Comparison of ENCODE assay signal across 15 cellular contexts in the genomic region with DNA sequence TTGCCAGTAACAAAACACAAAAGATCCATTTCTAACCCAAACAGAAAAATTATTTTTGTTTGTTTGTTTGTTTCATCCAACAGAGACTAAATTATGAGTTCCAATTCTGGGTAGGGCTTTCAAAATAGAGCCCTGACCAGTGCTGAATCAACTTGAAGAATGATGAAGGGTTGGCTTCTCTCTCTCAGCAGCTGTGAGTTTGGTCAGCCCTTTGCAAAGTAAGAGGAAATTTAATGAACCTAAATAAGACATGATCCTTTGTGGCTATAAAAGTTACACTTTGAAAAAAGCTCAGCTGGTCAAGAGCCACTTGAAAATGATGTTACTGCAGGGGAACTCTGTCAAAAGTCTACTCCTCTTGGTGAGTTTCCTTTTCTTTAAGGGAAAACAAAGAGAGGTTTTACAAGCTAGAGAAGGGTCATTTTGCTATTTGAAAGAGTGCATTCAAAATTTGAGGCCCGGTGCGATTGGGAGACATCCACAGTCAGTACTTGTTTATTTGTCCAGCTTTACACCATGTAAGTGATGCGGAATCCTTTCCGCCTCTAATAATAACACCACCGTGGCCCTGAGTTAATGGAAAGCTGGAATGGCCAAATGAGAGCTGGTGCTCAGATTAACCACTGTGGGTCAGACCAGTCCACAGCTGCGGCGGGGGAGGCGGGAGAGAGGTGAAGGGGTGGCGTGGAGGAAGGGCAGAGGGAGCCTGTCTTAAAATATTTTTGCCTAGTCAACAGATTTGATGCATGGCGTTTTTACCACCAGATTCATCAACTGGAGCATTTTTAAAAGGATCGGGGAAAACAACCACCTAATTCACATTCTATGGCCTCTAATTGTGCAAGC.
DNase-seq lines count a peak whose midpoint lies in the region; ATAC-seq and TF ChIP-seq lines count a peak whose summit lies in the region.
"Had no signal": no experiment of that assay in that cellular context is flagged by ENCODE, and none has a peak within 500 bp of the region (broad histone marks: within the 10 kb centered on the region; RNA-seq: fewer than 3 reads in every experiment).

No MANE protein-coding gene starts in this region.

- no peaks in the 10 kb centered on the region for H3K79me2 ChIP-seq in PC-9 (ENCODE audit: low read depth)

- no peak overlapping the region for H3K4me3 Mint-ChIP-seq in activated T-cell treated with anti-CD3 and anti-CD28 coated beads, Interleukin-2, amount 50 U/mL, for 4 hours
- H3K4me3 Mint-ChIP-seq in stimulated activated effector memory CD8-positive, alpha-beta T cell treated with anti-CD3 and anti-CD28 coated beads, Interleukin-12 subunit alpha, Interleukin-12 subunit beta, amount 100 ng/mL, for 72 hours: no peak overlapping the region
- H3K4me3 Mint-ChIP-seq: activated CD8-positive, alpha-beta memory T cell treated with anti-CD3 and anti-CD28 coated beads, Interleukin-2, amount 10 ng/mL, durations not matched to agents 7 days and 5 days; activated naive CD4-positive, alpha-beta T cell treated with anti-CD3 and anti-CD28 coated beads, Interleukin-2, amount 10 ng/mL, durations not matched to agents 7 days and 5 days; CD8-positive, alpha-beta memory T cell; effector memory CD8-positive, alpha-beta T cell had no signal

- H4K8ac ChIP-seq in IMR-90 (ENCODE audit: low read depth in 2 of 2, low read length in 2 of 2): no peak overlapping the region

- H3K9me2 ChIP-seq in PC-9 (ENCODE audit: insufficient read depth): no peaks in the 10 kb centered on the region

- H3F3A ChIP-seq in PC-9 (ENCODE audit: insufficient read depth, low read depth): no peaks in the 10 kb centered on the region

- H3K4me2 ChIP-seq in IMR-90 (ENCODE audit: low read depth, low read length) (no peak overlapping the region), PC-9 (no peak overlapping the region)

- H3K36me3 ChIP-seq in IMR-90 (ENCODE audit: control insufficient read depth, insufficient read depth, low read length) (no peaks in the 10 kb centered on the region), SJCRH30 (no peaks in the 10 kb centered on the region), iPS-18a (ENCODE audit: control insufficient read depth, low read depth, low read length) (no peaks in the 10 kb centered on the region), gastrocnemius medialis (no peaks in the 10 kb centered on the region), PC-9 (ENCODE audit: low read depth) (no peaks in the 10 kb centered on the region)
- H3K36me3 ChIP-seq: breast epithelium, thoracic aorta had no signal

- POLR2A ChIA-PET in IMR-90 (lab: Charles Lee; ENCODE audit: unreplicated experiment): no interaction called here
- POLR2A ChIA-PET in PC-9 (lab: Charles Lee; ENCODE audit: unreplicated experiment): no interaction called here

- H2BK20ac ChIP-seq in IMR-90 (ENCODE audit: low read depth, low read length): no peak overlapping the region

- no peak overlapping the region for H4K5ac ChIP-seq in IMR-90 (ENCODE audit: low read depth, low read length)

- no peak for TF ChIP-seq RAD21 in IMR-90 (IDR thresholded peaks at IDR 0.05; ENCODE audit: low read length)

- H3K4me3 ChIP-seq in IMR-90 (ENCODE audit: insufficient read depth, low read depth, low read length): no peak overlapping the region
- H3K4me3 ChIP-seq in SJCRH30: peak overlapping the region; percentile 53
- peak overlapping the region; percentile 2 for H3K4me3 ChIP-seq in iPS-18a (ENCODE audit: low read length)
- peak overlapping the region; percentile 5 to 44 (median 32) for H3K4me3 ChIP-seq in gastrocnemius medialis
- H3K4me3 ChIP-seq in PC-9: no peak overlapping the region
- H3K4me3 ChIP-seq: breast epithelium, thoracic aorta had no signal

- H3K36me3 Mint-ChIP-seq in activated T-cell treated with anti-CD3 and anti-CD28 coated beads, Interleukin-2, amount 50 U/mL, for 4 hours (ENCODE audit: insufficient read depth): no peaks in the 10 kb centered on the region
- H3K36me3 Mint-ChIP-seq in stimulated activated effector memory CD8-positive, alpha-beta T cell treated with anti-CD3 and anti-CD28 coated beads, Interleukin-12 subunit alpha, Interleukin-12 subunit beta, amount 100 ng/mL, for 72 hours: no peaks in the 10 kb centered on the region
- H3K36me3 Mint-ChIP-seq: activated CD8-positive, alpha-beta memory T cell treated with anti-CD3 and anti-CD28 coated beads, Interleukin-2, amount 10 ng/mL, durations not matched to agents 7 days and 5 days; activated naive CD4-positive, alpha-beta T cell treated with anti-CD3 and anti-CD28 coated beads, Interleukin-2, amount 10 ng/mL, durations not matched to agents 7 days and 5 days; CD8-positive, alpha-beta memory T cell had no signal

- no CpG with 5 or more reads among the region's 11 CpGs for WGBS in IMR-90 (ENCODE audit: extremely low coverage in 2 of 2, insufficient read length in 1 of 2), 2 experiments

- H3K14ac ChIP-seq in IMR-90 (replicated peaks; ENCODE audit: low read depth, low read length): no peak overlapping the region

- ATAC-seq in IMR-90 (ENCODE audit: low read depth) (no peak), gastrocnemius medialis (peak; percentile 87 to 88)
- no peak for ATAC-seq in activated T-cell treated with anti-CD3 and anti-CD28 coated beads, Interleukin-2, amount 50 U/mL, for 4 hours
- ATAC-seq in stimulated activated effector memory CD8-positive, alpha-beta T cell treated with anti-CD3 and anti-CD28 coated beads, Interleukin-12 subunit alpha, Interleukin-12 subunit beta, amount 100 ng/mL, for 72 hours: no peak
- ATAC-seq: activated CD8-positive, alpha-beta memory T cell treated with anti-CD3 and anti-CD28 coated beads, Interleukin-2, amount 10 ng/mL, durations not matched to agents 7 days and 5 days; effector memory CD8-positive, alpha-beta T cell; PC-3 had no signal

- H3K27me3 ChIP-seq in IMR-90 (ENCODE audit: control insufficient read depth, insufficient read depth, low read length) (peaks cover 12% of the 10 kb centered on the region), SJCRH30 (no peaks in the 10 kb centered on the region), iPS-18a (ENCODE audit: control insufficient read depth, insufficient read depth, low read length) (no peaks in the 10 kb centered on the region), gastrocnemius medialis (no peaks in the 10 kb centered on the region), PC-9 (ENCODE audit: insufficient read depth, low read depth) (peaks cover 44% of the 10 kb centered on the region)
- H3K27me3 ChIP-seq: breast epithelium had no signal

- H3K56ac ChIP-seq in IMR-90 (ENCODE audit: extremely low read depth, insufficient read depth, low read length): no peak overlapping the region

- TF ChIP-seq CTCF in IMR-90 (conservative IDR thresholded peaks at IDR 0.05; ENCODE audit: low read depth, low read length): no peak
- TF ChIP-seq CTCF in gastrocnemius medialis (IDR thresholded peaks at IDR 0.05 in 4 of 5, conservative IDR thresholded peaks at IDR 0.05 in 1 of 5): peak in 2 of 5 experiments; percentile 36 to 49
- TF ChIP-seq CTCF in PC-9 (conservative IDR thresholded peaks at IDR 0.05): no peak

- H3K9ac ChIP-seq in IMR-90 (ENCODE audit: low read depth, low read length) (no peak overlapping the region), iPS-18a (ENCODE audit: low read length) (no peak overlapping the region)

- H2BK120ac ChIP-seq in IMR-90 (ENCODE audit: low read depth, low read length): no peak overlapping the region

- H3K4me1 ChIP-seq in IMR-90 (ENCODE audit: control insufficient read depth, insufficient read depth, low read length): no peaks in the 10 kb centered on the region
- H3K4me1 ChIP-seq in SJCRH30: peaks cover 13% of the 10 kb centered on the region
- peaks cover 12% of the 10 kb centered on the region for H3K4me1 ChIP-seq in iPS-18a (ENCODE audit: control insufficient read depth, low read depth, low read length)
- peaks cover 16 to 31% of the 10 kb centered on the region in 2 donors for H3K4me1 ChIP-seq in gastrocnemius medialis
- H3K4me1 ChIP-seq in PC-9 (replicated peaks; ENCODE audit: insufficient read depth): no peaks in the 10 kb centered on the region
- H3K4me1 ChIP-seq: breast epithelium had no signal

- H3K18ac ChIP-seq in IMR-90 (ENCODE audit: low read depth, low read length): no peak overlapping the region

- H2AK5ac ChIP-seq in IMR-90 (ENCODE audit: low read depth, low read length): no peak overlapping the region

- in situ Hi-C loops in IMR-90 (cut with MboI; ENCODE audit: low sequenced_read_pairs): no loop called here
- in situ Hi-C loops in gastrocnemius medialis (cut with MboI; ENCODE audit: low sequenced_read_pairs in 4 of 4): loop anchor here in 1 of 4 donors (10.0 kb wide), 1 partner anchor 89 kb away; no protein-coding TSS in a partner anchor

- no peaks in the 10 kb centered on the region for H3K9me3 Mint-ChIP-seq in activated T-cell treated with anti-CD3 and anti-CD28 coated beads, Interleukin-2, amount 50 U/mL, for 4 hours
- H3K9me3 Mint-ChIP-seq in stimulated activated effector memory CD8-positive, alpha-beta T cell treated with anti-CD3 and anti-CD28 coated beads, Interleukin-12 subunit alpha, Interleukin-12 subunit beta, amount 100 ng/mL, for 72 hours: no peaks in the 10 kb centered on the region
- H3K9me3 Mint-ChIP-seq: activated naive CD4-positive, alpha-beta T cell treated with anti-CD3 and anti-CD28 coated beads, Interleukin-2, amount 10 ng/mL, durations not matched to agents 7 days and 5 days; CD8-positive, alpha-beta memory T cell; effector memory CD8-positive, alpha-beta T cell had no signal

- no peaks in the 10 kb centered on the region for H3K9me3 ChIP-seq in IMR-90 (ENCODE audit: control insufficient read depth, insufficient read depth, low read length)
- no peaks in the 10 kb centered on the region for H3K9me3 ChIP-seq in SJCRH30 (replicated peaks)
- H3K9me3 ChIP-seq in iPS-18a (ENCODE audit: control insufficient read depth, low read depth, low read length): no peaks in the 10 kb centered on the region
- no peaks in the 10 kb centered on the region for H3K9me3 ChIP-seq in gastrocnemius medialis
- H3K9me3 ChIP-seq in PC-9 (ENCODE audit: insufficient read depth, low read depth): no peaks in the 10 kb centered on the region; the same call in 1 of the 2 replicates
- H3K9me3 ChIP-seq: breast epithelium, thoracic aorta had no signal

- no peak overlapping the region for H3K27ac ChIP-seq in IMR-90 (ENCODE audit: insufficient read depth, low read length)
- H3K27ac ChIP-seq in SJCRH30: peak overlapping the region; percentile 72
- H3K27ac ChIP-seq in iPS-18a (ENCODE audit: low read length): no peak overlapping the region
- peak overlapping the region; percentile 78 to 89 (median 82) for H3K27ac ChIP-seq in gastrocnemius medialis
- no peak overlapping the region for H3K27ac ChIP-seq in PC-9
- H3K27ac ChIP-seq: breast epithelium, thoracic aorta had no signal

- H3K9me1 ChIP-seq in IMR-90 (ENCODE audit: insufficient read depth, low read length): no peaks in the 10 kb centered on the region

- H3K27ac Mint-ChIP-seq in stimulated activated effector memory CD8-positive, alpha-beta T cell treated with anti-CD3 and anti-CD28 coated beads, Interleukin-12 subunit alpha, Interleukin-12 subunit beta, amount 100 ng/mL, for 72 hours: no peak overlapping the region
- H3K27ac Mint-ChIP-seq: activated CD8-positive, alpha-beta memory T cell treated with anti-CD3 and anti-CD28 coated beads, Interleukin-2, amount 10 ng/mL, durations not matched to agents 7 days and 5 days; activated naive CD4-positive, alpha-beta T cell treated with anti-CD3 and anti-CD28 coated beads, Interleukin-2, amount 10 ng/mL, durations not matched to agents 7 days and 5 days; CD8-positive, alpha-beta memory T cell; effector memory CD8-positive, alpha-beta T cell had no signal

- no peak overlapping the region for H3K23ac ChIP-seq in IMR-90 (ENCODE audit: low read depth, low read length)

- H2AFZ ChIP-seq in IMR-90 (replicated peaks; ENCODE audit: low read length, poor library complexity) (no peak overlapping the region), PC-9 (no peak overlapping the region)

- peaks cover 10% of the 10 kb centered on the region for H3K27me3 Mint-ChIP-seq in activated T-cell treated with anti-CD3 and anti-CD28 coated beads, Interleukin-2, amount 50 U/mL, for 4 hours (ENCODE audit: low read depth)

- intact Hi-C loops in IMR-90 (cut with micrococcal nuclease) (no loop called here), gastrocnemius medialis (cut with DNase I; ENCODE audit: low total_unique reads) (loop anchor here (1.0 to 5.0 kb wide), 3 partner anchors 87 to 403 kb away; a partner anchor contains a TSS), PC-9 (cut with micrococcal nuclease; ENCODE audit: unreplicated experiment) (no loop called here)

- no peak overlapping the region for H2AK9ac ChIP-seq in IMR-90 (replicated peaks; ENCODE audit: low read depth, low read length, poor library complexity)

- H3K79me1 ChIP-seq in IMR-90 (ENCODE audit: low read depth in 1 of 2, low read length in 2 of 2): no peaks in the 10 kb centered on the region

- DNase-seq in IMR-90 (no peak), SJCRH30 (peak; percentile 92), gastrocnemius medialis (peak; percentile 87), PC-9 (no peak)
- no peak for DNase-seq in activated T-cell treated with anti-CD3 and anti-CD28 coated beads, Interleukin-2, amount 50 U/mL, for 4 hours
- no peak for DNase-seq in stimulated activated effector memory CD8-positive, alpha-beta T cell treated with anti-CD3 and anti-CD28 coated beads, Interleukin-12 subunit alpha, Interleukin-12 subunit beta, amount 100 ng/mL, for 72 hours (ENCODE audit: low spot score in 2 of 2)
- DNase-seq: activated CD8-positive, alpha-beta memory T cell treated with anti-CD3 and anti-CD28 coated beads, Interleukin-2, amount 10 ng/mL, durations not matched to agents 7 days and 5 days; activated naive CD4-positive, alpha-beta T cell treated with anti-CD3 and anti-CD28 coated beads, Interleukin-2, amount 10 ng/mL, durations not matched to agents 7 days and 5 days; CD8-positive, alpha-beta memory T cell; effector memory CD8-positive, alpha-beta T cell; foreskin fibroblast; PC-3 had no signal

- no peak overlapping the region for H2BK5ac ChIP-seq in IMR-90 (ENCODE audit: low read depth, low read length, poor library complexity, severe bottlenecking)

- CTCF ChIA-PET in IMR-90 (lab: Yijun Ruan, JAX): no interaction called here
- CTCF ChIA-PET in PC-9 (lab: Charles Lee): no interaction called here

- H4K20me1 ChIP-seq in IMR-90 (ENCODE audit: insufficient read depth, low read length) (no peaks in the 10 kb centered on the region), PC-9 (ENCODE audit: insufficient read depth) (no peaks in the 10 kb centered on the region)

- no TSS peak for BruUV-seq in IMR-90 (replicated peaks; lab: Mats Ljungman, UMichigan)
- BruUV-seq in PC-9 (replicated peaks; lab: Mats Ljungman, UMichigan): no TSS peak

- H3K4me1 Mint-ChIP-seq in activated T-cell treated with anti-CD3 and anti-CD28 coated beads, Interleukin-2, amount 50 U/mL, for 4 hours (ENCODE audit: low read depth): no peaks in the 10 kb centered on the region
- H3K4me1 Mint-ChIP-seq in stimulated activated effector memory CD8-positive, alpha-beta T cell treated with anti-CD3 and anti-CD28 coated beads, Interleukin-12 subunit alpha, Interleukin-12 subunit beta, amount 100 ng/mL, for 72 hours: no peaks in the 10 kb centered on the region
- H3K4me1 Mint-ChIP-seq: activated CD8-positive, alpha-beta memory T cell treated with anti-CD3 and anti-CD28 coated beads, Interleukin-2, amount 10 ng/mL, durations not matched to agents 7 days and 5 days; activated naive CD4-positive, alpha-beta T cell treated with anti-CD3 and anti-CD28 coated beads, Interleukin-2, amount 10 ng/mL, durations not matched to agents 7 days and 5 days; CD8-positive, alpha-beta memory T cell had no signal

- no peak for TF ChIP-seq POLR2A in IMR-90 (IDR thresholded peaks at IDR 0.05; ENCODE audit: low read depth, low read length)
- no peak for TF ChIP-seq POLR2A in gastrocnemius medialis (IDR thresholded peaks at IDR 0.05)

- no peak overlapping the region for H4K91ac ChIP-seq in IMR-90 (ENCODE audit: insufficient read depth, low read depth, low read length)

- no peak overlapping the region for H2BK15ac ChIP-seq in IMR-90 (ENCODE audit: low read depth, low read length)

- H3K4ac ChIP-seq in IMR-90 (ENCODE audit: low read depth, low read length): no peak overlapping the region

- dilution Hi-C loops in IMR-90 (cut with HindIII; ENCODE audit: low sequenced_read_pairs, unreplicated experiment): no loop called here

Comparison
In these comparisons a context has a peak if more than half of its experiments do, and no peak if none do; other contexts are left out.
1. ATAC-seq: peak in gastrocnemius medialis (2 of 2); none in IMR-90 (single experiment), activated T-cell treated with anti-CD3 and anti-CD28 coated beads, Interleukin-2, amount 50 U/mL, for 4 hours (0 of 2) and stimulated activated effector memory CD8-positive, alpha-beta T cell treated with anti-CD3 and anti-CD28 coated beads, Interleukin-12 subunit alpha, Interleukin-12 subunit beta, amount 100 ng/mL, for 72 hours (single experiment).
2. DNase-seq: peak in SJCRH30 (2 of 2) and gastrocnemius medialis (2 of 2); none in IMR-90 (single experiment), activated T-cell treated with anti-CD3 and anti-CD28 coated beads, Interleukin-2, amount 50 U/mL, for 4 hours (single experiment), PC-9 (0 of 2) and stimulated activated effector memory CD8-positive, alpha-beta T cell treated with anti-CD3 and anti-CD28 coated beads, Interleukin-12 subunit alpha, Interleukin-12 subunit beta, amount 100 ng/mL, for 72 hours (0 of 2).
3. H3K27ac ChIP-seq: peak in SJCRH30 (single experiment) and gastrocnemius medialis (4 of 4); none in IMR-90 (single experiment), iPS-18a (single experiment) and PC-9 (single experiment).
4. H3K4me3 ChIP-seq: peak in SJCRH30 (single experiment), iPS-18a (single experiment) and gastrocnemius medialis (4 of 4); none in IMR-90 (single experiment) and PC-9 (single experiment).